In genomic region chr3:142888484-142889262, GRCh38 we compare ENCODE assay signal across 8 cellular contexts. TPM values are rescaled to one million over a fixed set of nuclear protein-coding genes. Genes with fewer than 3 reads are reported as not detected.
A peak's percentile ranks its signal among the peaks of the same experiment; 100 is the strongest.
DNase-seq lines count a peak whose midpoint lies in the region; ATAC-seq and TF ChIP-seq lines count a peak whose summit lies in the region.

Gene PCOLCE2, minus strand, starts transcription at chr3:142889083. Its CDS starts 187 bp downstream, at chr3:142888896.

- H3K9me2 ChIP-seq in OCI-LY7 (ENCODE audit: insufficient read depth, low read length) = no peaks in the 10 kb centered on the region

- H3K27me3 Mint-ChIP-seq in HFFc6 (ENCODE audit: insufficient read depth) = peaks cover 19% of the 10 kb centered on the region; the same call in 1 of the 2 replicates
- peaks cover 83% of the 10 kb centered on the region for H3K27me3 Mint-ChIP-seq in central memory CD8-positive, alpha-beta T cell

- H3K27ac Mint-ChIP-seq in HFFc6 = peak within 1 kb of the TSS; percentile 51; the same call in 1 of the 2 replicates
- peak within 1 kb of the TSS; percentile 68 for H3K27ac Mint-ChIP-seq in central memory CD8-positive, alpha-beta T cell (ENCODE audit: low read depth)

- H3K4me3 Mint-ChIP-seq in HFFc6 = peak within 1 kb of the TSS; percentile 83
- H3K4me3 Mint-ChIP-seq in central memory CD8-positive, alpha-beta T cell = peak within 1 kb of the TSS; percentile 64

- CTCF ChIA-PET in OCI-LY7 (lab: Charles Lee; ENCODE audit: unreplicated experiment) = no interaction called here

- no peaks in the 10 kb centered on the region for H4K20me1 ChIP-seq in OCI-LY7 (ENCODE audit: insufficient read depth, low read length)

- POLR2A ChIA-PET in OCI-LY7 (lab: Charles Lee) = interaction anchor here (0.6 kb wide), 1 partner anchor 9 kb away, joined by 4 read pairs; no protein-coding TSS in a partner anchor

- ATAC-seq in central memory CD8-positive, alpha-beta T cell (replicated peaks; ENCODE audit: extremely low read depth, poor library complexity, severe bottlenecking) = no peak

- H3K4me1 Mint-ChIP-seq in HFFc6 (ENCODE audit: low read depth) = peaks cover 27% of the 10 kb centered on the region
- H3K4me1 Mint-ChIP-seq in central memory CD8-positive, alpha-beta T cell = no peaks in the 10 kb centered on the region

- no peaks in the 10 kb centered on the region for H3K36me3 ChIP-seq in OCI-LY7 (ENCODE audit: insufficient read depth, low read length)

- no peaks in the 10 kb centered on the region; the same call in 1 of the 2 replicates for H3K36me3 Mint-ChIP-seq in HFFc6 (ENCODE audit: low read depth)
- H3K36me3 Mint-ChIP-seq in central memory CD8-positive, alpha-beta T cell (ENCODE audit: insufficient read depth) = no peaks in the 10 kb centered on the region

- no peak within 1 kb of the TSS for H2AFZ ChIP-seq in OCI-LY7 (ENCODE audit: low read length)

- H3K27ac ChIP-seq in OCI-LY7 (ENCODE audit: low read depth, low read length, poor library complexity, severe bottlenecking) = no peak within 1 kb of the TSS

- no TSS peak for BruUV-seq in OCI-LY7 (replicated peaks; lab: Mats Ljungman, UMichigan)

- no peak within 1 kb of the TSS for H3K4me2 ChIP-seq in OCI-LY7 (ENCODE audit: low read length)

- DNase-seq in COR-L47 (lab: John Stamatoyannopoulos, UW) (peak; percentile 66), HFFc6 (no peak), RPMI8226 (peak; percentile 49), kidney tubule cell (ENCODE audit: low spot score) (peak; percentile 39), OCI-LY7 (ENCODE audit: low spot score) (no peak)
- DNase-seq in central memory CD8-positive, alpha-beta T cell (ENCODE audit: low spot score in 2 of 2) = no peak
- peak; percentile 5 for DNase-seq in stimulated activated CD4-positive, alpha-beta T cell treated with anti-CD3 and anti-CD28 coated beads, Interleukin-4, amount 100 ng/mL, for 24 hours
- DNase-seq in central memory CD4-positive, alpha-beta T cell = no peak

- no peaks in the 10 kb centered on the region for H3K9me3 Mint-ChIP-seq in HFFc6
- H3K9me3 Mint-ChIP-seq in central memory CD8-positive, alpha-beta T cell = no peaks in the 10 kb centered on the region

- no peaks in the 10 kb centered on the region for H3K79me2 ChIP-seq in OCI-LY7 (ENCODE audit: insufficient read depth, low read depth, low read length)

- TF ChIP-seq CTCF in HFFc6 (IDR thresholded peaks at IDR 0.05) (0 out of 2 replicates have a peak, but pooled peaks have one; percentile 6), OCI-LY7 (conservative IDR thresholded peaks at IDR 0.05; ENCODE audit: low read length) (no peak)

- intact Hi-C loops in OCI-LY7 (cut with micrococcal nuclease; ENCODE audit: unreplicated experiment) = no loop called here

- no peaks in the 10 kb centered on the region for H3K9me3 ChIP-seq in OCI-LY7 (ENCODE audit: low read length)

- no peak within 1 kb of the TSS for H3K4me3 ChIP-seq in OCI-LY7 (ENCODE audit: low read depth, low read length, poor library complexity, severe bottlenecking)

- H3K4me1 ChIP-seq in OCI-LY7 (ENCODE audit: insufficient read depth, low read length, poor library complexity, severe bottlenecking) = no peaks in the 10 kb centered on the region

RNA-seq across cellular contexts. Expression of gene PCOLCE2, which starts in this region (rescaled TPM):
- total RNA-seq in HFFc6 (2021; fragmentation: NEBNext Ultra II Directional; extraction: Animal tissue kit (Norgen Biotek cat#: 25700)) = 10 to 100 TPM in 4 of 6 experiments, 1 to 10 TPM in 1, under 1 TPM in 1; 0.74 to 17.3 (median 14.6) TPM
- not detected in 2 replicates for total RNA-seq in OCI-LY7 (2014; rRNA removed; shearing (Covaris generic))
- total RNA-seq in OCI-LY7 (2022) = not detected in 2 replicates

Comparison
In these comparisons a context has a peak if more than half of its experiments do, and no peak if none do; other contexts are left out.
1. DNase-seq: peak in COR-L47 (single experiment), RPMI8226 (single experiment), kidney tubule cell (single experiment) and stimulated activated CD4-positive, alpha-beta T cell treated with anti-CD3 and anti-CD28 coated beads, Interleukin-4, amount 100 ng/mL, for 24 hours (single experiment); none in HFFc6 (single experiment), central memory CD8-positive, alpha-beta T cell (0 of 2), central memory CD4-positive, alpha-beta T cell (single experiment) and OCI-LY7 (single experiment).